In genomic region chr3:36823806-36824205, GRCh38 we compare ENCODE assay signal across 1 cellular context.
TF ChIP-seq lines count a peak whose summit lies in the region.

No MANE protein-coding gene starts in this region.

TF ChIP-seq in K562, 482 proteins besides CTCF, POLR2A, EP300 and RAD21 (continued from another document):
- TF ChIP-seq ZBTB5 (IDR thresholded peaks at IDR 0.05): no peak
